In genomic region chr13:93318538-93318937, GRCh38 we compare ENCODE assay signal across 21 cellular contexts.
DNase-seq lines count a peak whose midpoint lies in the region; ATAC-seq and TF ChIP-seq lines count a peak whose summit lies in the region.
"Had no signal": no experiment of that assay in that cellular context is flagged by ENCODE, and none has a peak within 500 bp of the region (broad histone marks: within the 10 kb centered on the region; RNA-seq: fewer than 3 reads in every experiment).

No MANE protein-coding gene starts in this region.

- TF ChIP-seq CTCF in fibroblast of pulmonary artery (IDR thresholded peaks at IDR 0.05; ENCODE audit: low read length, missing control alignments) = no peak
- no peak for TF ChIP-seq CTCF in activated CD8-positive, alpha-beta T cell treated with anti-CD3 and anti-CD28 coated beads for 36 hours (IDR thresholded peaks at IDR 0.05)

- CTCF ChIA-PET in activated CD8-positive, alpha-beta T cell treated with anti-CD3 and anti-CD28 coated beads for 36 hours (lab: Charles Lee) = no interaction called here

- DNase-seq in AML-193 (lab: John Stamatoyannopoulos, UW) (peak; percentile 46 to 61), KBM-7 (peak; percentile 69), SKM-1 treated with dmso at 0.1 percent for 144 hours (lab: John Stamatoyannopoulos, UW; ENCODE audit: unreplicated experiment) (peak; percentile 79), fibroblast of pulmonary artery (ENCODE audit: low read depth) (peak; percentile 67), inferior parietal cortex (ENCODE audit: extremely low spot score) (no peak), NCI-H1694 treated with DMSO at 0.1 percent for 48 hours (lab: John Stamatoyannopoulos, UW) (no peak)
- no peak for DNase-seq in activated CD8-positive, alpha-beta T cell treated with anti-CD3 and anti-CD28 coated beads for 36 hours
- DNase-seq: activated CD4-positive, alpha-beta T cell treated with anti-CD3 and anti-CD28 coated beads for 1 hour; activated naive CD4-positive, alpha-beta T cell; effector memory CD4-positive, alpha-beta T cell; EL; mammary epithelial cell; NCI-H1436 treated with DMSO at 0.1 percent for 48 hours; NCI-H446 treated with DMSO at 0.1 percent for 48 hours; stomach; T-helper 1 cell; uterus had no signal

- POLR2A ChIA-PET in activated CD8-positive, alpha-beta T cell treated with anti-CD3 and anti-CD28 coated beads for 36 hours (lab: Charles Lee) = no interaction called here

- in situ Hi-C loops in KBM-7 (cut with MboI; ENCODE audit: low pct_unique_long_range_greater_than_20kb, low sequenced_read_pairs) = no loop called here

- H3K27ac Mint-ChIP-seq in activated CD8-positive, alpha-beta T cell treated with anti-CD3 and anti-CD28 coated beads for 36 hours = no peak overlapping the region
- H3K27ac Mint-ChIP-seq: natural killer cell treated with Interleukin-12 subunit alpha and Interleukin-12 subunit beta and Interleukin-15 and Interleukin-18, amount 100 ng/mL, for 72 hours had no signal

- no peak for ATAC-seq in GM18870 (IDR thresholded peaks at IDR 0.05; ENCODE audit: unreplicated experiment)
- ATAC-seq in activated CD8-positive, alpha-beta T cell treated with anti-CD3 and anti-CD28 coated beads for 36 hours = no peak
- ATAC-seq: natural killer cell treated with Interleukin-12 subunit alpha and Interleukin-12 subunit beta and Interleukin-15 and Interleukin-18, amount 100 ng/mL, for 72 hours; Panc1 had no signal

- H3K36me3 Mint-ChIP-seq in activated CD8-positive, alpha-beta T cell treated with anti-CD3 and anti-CD28 coated beads for 36 hours (ENCODE audit: low read depth) = no peaks in the 10 kb centered on the region
- H3K36me3 Mint-ChIP-seq: IgD-negative memory B cell; natural killer cell treated with Interleukin-12 subunit alpha and Interleukin-12 subunit beta and Interleukin-15 and Interleukin-18, amount 100 ng/mL, for 72 hours had no signal

- H3K27me3 Mint-ChIP-seq in activated CD8-positive, alpha-beta T cell treated with anti-CD3 and anti-CD28 coated beads for 36 hours = peaks cover 2% of the 10 kb centered on the region
- H3K27me3 Mint-ChIP-seq: IgD-negative memory B cell; natural killer cell treated with Interleukin-12 subunit alpha and Interleukin-12 subunit beta and Interleukin-15 and Interleukin-18, amount 100 ng/mL, for 72 hours had no signal

- no peak overlapping the region for H3K4me3 Mint-ChIP-seq in activated CD8-positive, alpha-beta T cell treated with anti-CD3 and anti-CD28 coated beads for 36 hours
- H3K4me3 Mint-ChIP-seq: IgD-negative memory B cell; natural killer cell treated with Interleukin-12 subunit alpha and Interleukin-12 subunit beta and Interleukin-15 and Interleukin-18, amount 100 ng/mL, for 72 hours had no signal

- no peak overlapping the region for H3K4me3 ChIP-seq in fibroblast of pulmonary artery (replicated peaks; ENCODE audit: low read depth, low read length)
- H3K4me3 ChIP-seq: stomach, uterus had no signal

- intact Hi-C loops in activated CD8-positive, alpha-beta T cell treated with anti-CD3 and anti-CD28 coated beads for 36 hours (cut with micrococcal nuclease) = no loop called here

- H3K9me3 Mint-ChIP-seq in activated CD8-positive, alpha-beta T cell treated with anti-CD3 and anti-CD28 coated beads for 36 hours = no peaks in the 10 kb centered on the region

- no peaks in the 10 kb centered on the region for H3K4me1 Mint-ChIP-seq in activated CD8-positive, alpha-beta T cell treated with anti-CD3 and anti-CD28 coated beads for 36 hours (ENCODE audit: low read depth)
- H3K4me1 Mint-ChIP-seq: IgD-negative memory B cell had no signal

Comparison
In these comparisons a context has a peak if more than half of its experiments do, and no peak if none do; other contexts are left out.
1. DNase-seq: peak in AML-193 (2 of 2), KBM-7 (single experiment), SKM-1 treated with dmso at 0.1 percent for 144 hours (single experiment) and fibroblast of pulmonary artery (single experiment); none in inferior parietal cortex (single experiment), activated CD8-positive, alpha-beta T cell treated with anti-CD3 and anti-CD28 coated beads for 36 hours (single experiment) and NCI-H1694 treated with DMSO at 0.1 percent for 48 hours (single experiment).